Comparison of ENCODE assay signal across 25 cellular contexts in genomic region chr11:79480864-79481263, GRCh38.
"Had no signal": no experiment of that assay in that cellular context is flagged by ENCODE, and none has a peak within 500 bp of the region (broad histone marks: within the 10 kb centered on the region; RNA-seq: fewer than 3 reads in every experiment).

No MANE protein-coding gene starts in this region.

- H3K4me1 ChIP-seq: colonic mucosa, esophagus muscularis mucosa, esophagus squamous epithelium, foreskin keratinocyte, gastrocnemius medialis, gastroesophageal sphincter, heart left ventricle, heart right ventricle had no signal

- H3K27me3 ChIP-seq: colonic mucosa, esophagus muscularis mucosa, gastrocnemius medialis, gastroesophageal sphincter had no signal

- H3K4me3 Mint-ChIP-seq: dendritic cell treated with granulocyte-macrophage colony-stimulating factor and Interleukin-4, amounts not matched to agents 40 ng/mL and 50 ng/mL, for 4 days; effector memory CD8-positive, alpha-beta T cell; endodermal cell had no signal

- H3K4me3 ChIP-seq: colonic mucosa, coronary artery, dorsolateral prefrontal cortex, esophagus muscularis mucosa, esophagus squamous epithelium, gastrocnemius medialis, gastroesophageal sphincter, heart left ventricle, heart right ventricle had no signal

- H3K27ac Mint-ChIP-seq: dendritic cell treated with granulocyte-macrophage colony-stimulating factor and Interleukin-4, amounts not matched to agents 40 ng/mL and 50 ng/mL, for 4 days; effector memory CD8-positive, alpha-beta T cell; endodermal cell had no signal

- H3K9me3 ChIP-seq: colonic mucosa, esophagus squamous epithelium, gastrocnemius medialis, gastroesophageal sphincter had no signal

- DNase-seq: colonic mucosa; cortex of kidney; dermis blood vessel endothelial cell; dorsolateral prefrontal cortex; effector CD4-positive, alpha-beta T cell; effector CD8-positive, alpha-beta T cell; effector memory CD4-positive, alpha-beta T cell; effector memory CD8-positive, alpha-beta T cell; endodermal cell; erythroblast; esophagus squamous epithelium; foreskin fibroblast; foreskin keratinocyte; foreskin melanocyte; gastrocnemius medialis; glutamatergic neuron; head of caudate nucleus; heart left ventricle; heart right ventricle had no signal

- H3K27me3 Mint-ChIP-seq: effector memory CD8-positive, alpha-beta T cell had no signal

- H3K9me3 Mint-ChIP-seq: dendritic cell treated with granulocyte-macrophage colony-stimulating factor and Interleukin-4, amounts not matched to agents 40 ng/mL and 50 ng/mL, for 4 days; effector memory CD8-positive, alpha-beta T cell had no signal

- H3K36me3 ChIP-seq: colonic mucosa, esophagus muscularis mucosa, esophagus squamous epithelium, gastrocnemius medialis, gastroesophageal sphincter, heart left ventricle, heart right ventricle had no signal

- ATAC-seq: effector memory CD8-positive, alpha-beta T cell; esophagus mucosa; foreskin keratinocyte; gastrocnemius medialis; gastroesophageal sphincter; heart left ventricle; heart right ventricle had no signal

- H3K27ac ChIP-seq: colonic mucosa, coronary artery, dorsolateral prefrontal cortex, epithelial cell of prostate, esophagus muscularis mucosa, esophagus squamous epithelium, foreskin keratinocyte, gastrocnemius medialis, gastroesophageal sphincter, heart left ventricle, heart right ventricle had no signal
